ENCODE assay signal across 14 cellular contexts in genomic region chr7:4123823-4124222, GRCh38.
A peak's percentile ranks its signal among the peaks of the same experiment; 100 is the strongest.
DNase-seq lines count a peak whose midpoint lies in the region; ATAC-seq lines count a peak whose summit lies in the region.
"Had no signal": no experiment of that assay in that cellular context is flagged by ENCODE, and none has a peak within 500 bp of the region (broad histone marks: within the 10 kb centered on the region; RNA-seq: fewer than 3 reads in every experiment).

No MANE protein-coding gene starts in this region.

- H3K4me1 ChIP-seq in BLaER1 treated with 17β-estradiol and CSF1 and Interleukin-3, amounts not matched to agents 10 nM and 100 nM: peaks cover 21 to 38% (median 32%) of the 10 kb centered on the region in 10 experiments

- H3K4me3 ChIP-seq in BLaER1 treated with 17β-estradiol and CSF1 and Interleukin-3, amounts not matched to agents 10 nM and 100 nM: peak overlapping the region in 4 of 10 experiments; percentile 6 to 17 (median 10); a peak in 2 of 20 replicates
- H3K4me3 ChIP-seq: coronary artery had no signal

- H3K36me3 ChIP-seq in BLaER1 treated with 17β-estradiol and CSF1 and Interleukin-3, amounts not matched to agents 10 nM and 100 nM: no peaks in the 10 kb centered on the region

- peak overlapping the region; percentile 77 to 98 (median 88) for H3K4me2 ChIP-seq in BLaER1 treated with 17β-estradiol and CSF1 and Interleukin-3, amounts not matched to agents 10 nM and 100 nM

- H3K9ac ChIP-seq in BLaER1 treated with 17β-estradiol and CSF1 and Interleukin-3, amounts not matched to agents 10 nM and 100 nM: peak overlapping the region in 8 of 11 experiments; percentile 7 to 62 (median 33); a peak in 9 of 22 replicates

- H4K20me1 ChIP-seq in BLaER1 treated with 17β-estradiol and CSF1 and Interleukin-3, amounts not matched to agents 10 nM and 100 nM: peaks cover 0 to 14% (median 8%) of the 10 kb centered on the region in 11 experiments; a peak in 8 of 22 replicates

- peaks cover 34 to 48% (median 37%) of the 10 kb centered on the region in 11 experiments for H3K9me3 ChIP-seq in BLaER1 treated with 17β-estradiol and CSF1 and Interleukin-3, amounts not matched to agents 10 nM and 100 nM (replicated peaks in 1 of 11)

- H3K27ac ChIP-seq in BLaER1 treated with 17β-estradiol and CSF1 and Interleukin-3, amounts not matched to agents 10 nM and 100 nM: peak overlapping the region in 8 of 11 experiments; percentile 26 to 72 (median 53); a peak in 11 of 22 replicates
- H3K27ac ChIP-seq: coronary artery had no signal

- no peak overlapping the region for H3K4me3 Mint-ChIP-seq in activated T-cell treated with anti-CD3 and anti-CD28 coated beads, Interleukin-2, amount 50 U/mL, for 4 hours
- H3K4me3 Mint-ChIP-seq: activated T-cell treated with anti-CD3 and anti-CD28 coated beads, Interleukin-2, amount 50 U/mL, for 24 hours; T-helper 2 cell treated with Interferon-gamma antibody and Interleukin-4, amounts not matched to agents 5 μg/mL and 100 μg/mL, for 36 hours had no signal

- no peak for ATAC-seq in activated T-cell treated with anti-CD3 and anti-CD28 coated beads, Interleukin-2, amount 50 U/mL, for 4 hours
- no peak for ATAC-seq in GM21528 (IDR thresholded peaks at IDR 0.05; ENCODE audit: low FRiP score, unreplicated experiment)
- ATAC-seq in HG03139 (IDR thresholded peaks at IDR 0.05; ENCODE audit: unreplicated experiment): no peak

- DNase-seq in M059J (ENCODE audit: low read depth) (peak; percentile 12), brain pericyte (ENCODE audit: low read depth, low spot score) (peak; percentile 17), myocyte (ENCODE audit: low read depth) (peak; percentile 100), AG20443 (ENCODE audit: low spot score) (no peak)
- no peak for DNase-seq in activated T-cell treated with anti-CD3 and anti-CD28 coated beads, Interleukin-2, amount 50 U/mL, for 4 hours
- DNase-seq: activated CD4-positive, alpha-beta T cell treated with anti-CD3 and anti-CD28 coated beads for 48 hours; activated T-cell treated with anti-CD3 and anti-CD28 coated beads, Interleukin-2, amount 50 U/mL, for 24 hours; NK-92 treated with Interleukin-12 subunit alpha and Interleukin-12 subunit beta, amount 100 ng/mL, for 24 hours; SHP77 treated with DMSO at 0.1 percent for 48 hours had no signal

- H3K27me3 ChIP-seq in BLaER1 treated with 17β-estradiol and CSF1 and Interleukin-3, amounts not matched to agents 10 nM and 100 nM: 0 out of 22 replicates have a peak, but pooled peaks cover 0 to 5% (median 0%) of the 10 kb centered on the region in 11 experiments

- H3K4me1 Mint-ChIP-seq in activated T-cell treated with anti-CD3 and anti-CD28 coated beads, Interleukin-2, amount 50 U/mL, for 4 hours (ENCODE audit: low read depth): no peaks in the 10 kb centered on the region

- H3K9me3 Mint-ChIP-seq in activated T-cell treated with anti-CD3 and anti-CD28 coated beads, Interleukin-2, amount 50 U/mL, for 4 hours: peaks cover 27% of the 10 kb centered on the region

- peaks cover 3% of the 10 kb centered on the region for H3K36me3 Mint-ChIP-seq in activated T-cell treated with anti-CD3 and anti-CD28 coated beads, Interleukin-2, amount 50 U/mL, for 4 hours (ENCODE audit: insufficient read depth)

- peaks cover 16% of the 10 kb centered on the region for H3K27me3 Mint-ChIP-seq in activated T-cell treated with anti-CD3 and anti-CD28 coated beads, Interleukin-2, amount 50 U/mL, for 4 hours (ENCODE audit: low read depth)

Comparison
In these comparisons a context has a peak if more than half of its experiments do, and no peak if none do; other contexts are left out.
1. DNase-seq: peak in M059J (single experiment), brain pericyte (single experiment) and myocyte (single experiment); none in activated T-cell treated with anti-CD3 and anti-CD28 coated beads, Interleukin-2, amount 50 U/mL, for 4 hours (single experiment) and AG20443 (single experiment).